8 cellular contexts compared by ENCODE assay signal in genomic region chr20:25248501-25249172, GRCh38. TPM values are rescaled to one million over a fixed set of nuclear protein-coding genes. Genes with fewer than 3 reads are reported as not detected.
DNase-seq lines count a peak whose midpoint lies in the region; ATAC-seq, FAIRE-seq and TF ChIP-seq lines count a peak whose summit lies in the region.

No MANE protein-coding gene starts in this region.

- no peak overlapping the region for H2BK12ac ChIP-seq in H1 (ENCODE audit: low read depth, low read length)

- WGBS in H1 (ENCODE audit: extremely low coverage in 1 of 2, insufficient coverage in 1 of 2, insufficient read length in 1 of 2, insufficient replicate concordance in 2 of 2, low coverage in 1 of 2, low lambda C conversion rate in 2 of 2, missing lambda C conversion rate in 1 of 2), 2 experiments = 4% methylated on average over 36 of the region's 43 CpGs; no CpG with 5 or more reads in 1 of the 2 experiments
- WGBS in lung, 2 donors = 2 to 3% methylated on average over 42 to 43 of the region's 43 CpGs
- WGBS in testis, 2 donors = 1 to 5% methylated on average over 4 to 42 of the region's 43 CpGs

- H3K9me3 ChIP-seq in SJSA1 (replicated peaks) (peaks cover 7% of the 10 kb centered on the region), H1 (ENCODE audit: insufficient read depth in 2 of 2, low read depth in 1 of 2, low read length in 1 of 2) (no peaks in the 10 kb centered on the region), lung (ENCODE audit: control insufficient read depth in 2 of 2, insufficient read depth in 1 of 2, low read length in 1 of 2) (no peaks in the 10 kb centered on the region), testis (no peaks in the 10 kb centered on the region)

- peak in 9 of 14 donors; percentile 9 to 80 (median 60) for DNase-seq in C1 segment of cervical spinal cord (lab: John Stamatoyannopoulos, UW)
- peak in 1 of 2 experiments; percentile 49 for DNase-seq in SJSA1 (ENCODE audit: low read depth in 1 of 2, low spot score in 2 of 2)
- no peak for DNase-seq in H1 (ENCODE audit: low read depth in 1 of 2, low spot score in 2 of 2)
- no peak for DNase-seq in lung (ENCODE audit: low spot score)
- peak; percentile 50 for DNase-seq in testis
- DNase-seq in RCC 7860 (ENCODE audit: low spot score) = no peak

- peak overlapping the region; percentile 85; the same call in 1 of the 2 replicates for H2AFZ ChIP-seq in H1 (ENCODE audit: low read length)

- H2BK15ac ChIP-seq in H1 (ENCODE audit: low read length) = no peak overlapping the region

- no peak overlapping the region for H3K14ac ChIP-seq in H1 (ENCODE audit: insufficient read length)

- peak overlapping the region; percentile 51 for H4K5ac ChIP-seq in H1 (ENCODE audit: insufficient read length, low read depth, low read length)

- peaks cover 17 to 38% of the 10 kb centered on the region in 2 experiments for H3K79me2 ChIP-seq in H1 (ENCODE audit: control insufficient read depth in 1 of 2, insufficient read depth in 2 of 2, low read length in 2 of 2)

- FAIRE-seq in H1 (lab: Jason Lieb, UNC) = no peak
- no peak for FAIRE-seq in RCC 7860 (lab: Jason Lieb, UNC)

- peaks cover 10% of the 10 kb centered on the region; the same call in 1 of the 2 replicates for H3K23me2 ChIP-seq in H1 (ENCODE audit: low read depth, low read length)

- H2BK20ac ChIP-seq in H1 (ENCODE audit: low read length) = no peak overlapping the region

- H2BK120ac ChIP-seq in H1 (replicated peaks; ENCODE audit: low read depth, low read length) = no peak overlapping the region

- H3K36me3 ChIP-seq in SJSA1 (peaks cover 50% of the 10 kb centered on the region), H1 (ENCODE audit: control insufficient read depth in 2 of 4, insufficient read depth in 4 of 4, low read length in 3 of 4) (no peaks in the 10 kb centered on the region), lung (ENCODE audit: control insufficient read depth in 2 of 2, insufficient read depth in 2 of 2, low read length in 2 of 2) (no peaks in the 10 kb centered on the region), testis (ENCODE audit: low read depth, missing control alignments) (no peaks in the 10 kb centered on the region)

- no peak for TF ChIP-seq CTCF in H1 (IDR thresholded peaks at IDR 0.05; ENCODE audit: control extremely low read depth in 1 of 3, insufficient read depth in 1 of 3, low read depth in 1 of 3, low read length in 3 of 3)
- no peak for TF ChIP-seq CTCF in lung (IDR thresholded peaks at IDR 0.05; ENCODE audit: control extremely low read depth, extremely low read depth)
- no peak for TF ChIP-seq CTCF in testis (IDR thresholded peaks at IDR 0.05)

- peak overlapping the region; percentile 70 for H3K27ac ChIP-seq in SJSA1
- H3K27ac ChIP-seq in H1 (ENCODE audit: low read depth, low read length) = peak overlapping the region; percentile 56; the same call in 1 of the 2 replicates
- H3K27ac ChIP-seq in lung (ENCODE audit: low read depth in 1 of 2, low read length in 1 of 2) = peak overlapping the region; percentile 96 to 97
- peak overlapping the region; percentile 77 to 87 for H3K27ac ChIP-seq in testis

- intact Hi-C loops in testis (cut with DNase I; ENCODE audit: low total_unique reads) = no loop called here

- peak; percentile 26 for ATAC-seq in GM19023 (IDR thresholded peaks at IDR 0.05; ENCODE audit: unreplicated experiment)
- peak; percentile 14 for ATAC-seq in HG03175 (IDR thresholded peaks at IDR 0.05; ENCODE audit: unreplicated experiment)
- peak; percentile 29 for ATAC-seq in lung (ENCODE audit: insufficient read depth, low FRiP score)

- peak overlapping the region; percentile 78; the same call in 1 of the 2 replicates for H3K18ac ChIP-seq in H1 (ENCODE audit: extremely low read depth, low read length)

- CTCF ChIA-PET in H1 (lab: Charles Lee; ENCODE audit: partially characterized antibody) = interaction anchor here (1.1 to 4.0 kb wide), 3 partner anchors 12 to 165 kb away, joined by 4 to 17 read pairs (median 5); no protein-coding TSS in a partner anchor

- no peaks in the 10 kb centered on the region; the same call in 1 of the 2 replicates for H3K79me1 ChIP-seq in H1 (ENCODE audit: low read depth, low read length)

- no peak overlapping the region for H3K23ac ChIP-seq in H1 (ENCODE audit: insufficient read length)

- H3K4me2 ChIP-seq in H1 (ENCODE audit: insufficient read depth in 1 of 2, low read depth in 2 of 2, low read length in 2 of 2) = peak overlapping the region; percentile 56 to 88

- H2AK5ac ChIP-seq in H1 (ENCODE audit: low read depth, low read length) = no peak overlapping the region

- POLR2A ChIA-PET in H1 (lab: Charles Lee; ENCODE audit: partially characterized antibody) = interaction anchor here (1.0 to 2.4 kb wide), 4 partner anchors 8 to 159 kb away, joined by 3 to 8 read pairs (median 4); partner anchors contain the start of gene GINS1

- TF ChIP-seq RAD21 in H1 (IDR thresholded peaks at IDR 0.05 in 1 of 2, conservative IDR thresholded peaks at IDR 0.05 in 1 of 2; ENCODE audit: low read depth in 2 of 2, low read length in 2 of 2) = no peak

- no peak for TF ChIP-seq EP300 in H1 (IDR thresholded peaks at IDR 0.05; ENCODE audit: borderline replicate concordance in 1 of 2, low read depth in 2 of 2, low read length in 2 of 2)

- H3K4me1 ChIP-seq in SJSA1 (replicated peaks) = peaks cover 41% of the 10 kb centered on the region
- H3K4me1 ChIP-seq in H1 (replicated peaks in 1 of 4; ENCODE audit: control insufficient read depth in 3 of 4, insufficient read depth in 4 of 4, low read length in 3 of 4) = peaks cover 3 to 7% (median 4%) of the 10 kb centered on the region in 4 experiments; a peak in 6 of 7 replicates
- peaks cover 7 to 15% of the 10 kb centered on the region in 2 donors for H3K4me1 ChIP-seq in lung (ENCODE audit: control insufficient read depth in 2 of 2, insufficient read depth in 2 of 2, low read length in 2 of 2)
- peaks cover 45% of the 10 kb centered on the region for H3K4me1 ChIP-seq in testis

- H3K27me3 ChIP-seq in SJSA1 (replicated peaks) (no peaks in the 10 kb centered on the region), H1 (replicated peaks in 1 of 4; ENCODE audit: control insufficient read depth in 3 of 4, extremely low read depth in 1 of 4, insufficient read depth in 3 of 4, low read length in 3 of 4) (peaks cover 0 to 8% (median 7%) of the 10 kb centered on the region in 4 experiments; a peak in 4 of 7 replicates), lung (ENCODE audit: control insufficient read depth, insufficient read depth) (no peaks in the 10 kb centered on the region), testis (no peaks in the 10 kb centered on the region)

- no peak overlapping the region for H3K4ac ChIP-seq in H1 (replicated peaks; ENCODE audit: insufficient read length, low read depth, low read length)

- H3K4me3 ChIP-seq in SJSA1 (peak overlapping the region; percentile 99), H1 (ENCODE audit: extremely low read depth in 1 of 4, insufficient read depth in 2 of 4, low read depth in 3 of 4, low read length in 4 of 4) (peak overlapping the region; percentile 73 to 83 (median 77)), lung (peak overlapping the region; percentile 95), testis (peak overlapping the region; percentile 89)

- H3K56ac ChIP-seq in H1 (replicated peaks; ENCODE audit: insufficient read length, low read depth, low read length) = no peak overlapping the region

- peak overlapping the region; percentile 88; the same call in 1 of the 2 replicates for H2BK5ac ChIP-seq in H1 (ENCODE audit: low read depth, low read length)

- TF ChIP-seq POLR2A in H1 (IDR thresholded peaks at IDR 0.05; ENCODE audit: control extremely low read depth in 1 of 2, low read depth in 2 of 2, low read length in 2 of 2) (no peak), testis (IDR thresholded peaks at IDR 0.05) (no peak)

- H4K20me1 ChIP-seq in H1 (replicated peaks in 1 of 2; ENCODE audit: control insufficient read depth in 1 of 2, insufficient read depth in 2 of 2, low read length in 2 of 2) = peaks cover 3 to 10% of the 10 kb centered on the region in 2 experiments

- peak overlapping the region; percentile 97 for H4K8ac ChIP-seq in H1 (ENCODE audit: extremely low read depth, insufficient read depth, low read length)

- peak overlapping the region; percentile 55 to 83 (median 69) for H3K9ac ChIP-seq in H1 (replicated peaks in 1 of 4; ENCODE audit: extremely low read depth in 1 of 4, low read depth in 3 of 4, low read length in 3 of 4)

- H4K91ac ChIP-seq in H1 (replicated peaks; ENCODE audit: insufficient read length, low read length) = peak overlapping the region; percentile 34

TF ChIP-seq in H1, 55 proteins besides CTCF, POLR2A, EP300 and RAD21:
- TF ChIP-seq TEAD4 (IDR thresholded peaks at IDR 0.05; ENCODE audit: low read depth, low read length) (no peak), ASH2L (IDR thresholded peaks at IDR 0.05; ENCODE audit: low read length) (peak; percentile 8), KDM4A (IDR thresholded peaks at IDR 0.05; ENCODE audit: low read depth, low read length, severe bottlenecking) (peak; percentile 42)

RNA-seq across cellular contexts. Expression of gene PYGB, which starts 0.8 kb away (rescaled TPM):
- 175 and 192 TPM in 2 replicates for total RNA-seq in SJSA1 (2014; rRNA removed; shearing (Covaris generic))
- 54.9 and 56.0 TPM in 2 replicates for total RNA-seq in H1 (2021; fragmentation: NEBNext Ultra II Directional; extraction: Animal tissue kit (Norgen Biotek cat#: 25700))
- polyA plus RNA-seq in H1 (2011; rRNA removed) (26.6 and 36.0 TPM in 2 replicates), lung (10 to 100 TPM; 33.0 to 61.6 TPM), testis (ENCODE audit: insufficient read depth, low read depth, low replicate concordance) (50.8 TPM)
- 30.5 TPM for polyA plus RNA-seq in H1 (2011; cell fraction: cytosol; rRNA removed)
- polyA plus RNA-seq in H1 (2011; cell fraction: nucleus; rRNA removed) = 104 TPM
- 29.4 to 49.2 TPM (median 45.5 TPM) in 4 replicates for polyA plus RNA-seq in H1 (2012, experiment 1 of 2)
- polyA plus RNA-seq in H1 (2012, experiment 2 of 2) = 47.3 TPM
- 25.1 TPM for polyA plus RNA-seq in H1 (2013, experiment 1 of 2)
- polyA plus RNA-seq in H1 (2013, experiment 2 of 2) = 22.9 TPM
- polyA minus RNA-seq in H1 (2011; rRNA and poly(A)+ RNA removed) = 29.7 and 33.8 TPM in 2 replicates
- polyA minus RNA-seq in H1 (2011; cell fraction: cytosol; rRNA and poly(A)+ RNA removed) = 27.2 TPM
- polyA minus RNA-seq in H1 (2011; cell fraction: nucleus; rRNA and poly(A)+ RNA removed) = 27.2 TPM
- total RNA-seq in lung (10 to 100 TPM; 30.3 to 90.3 TPM), testis (10 to 100 TPM; 91.5 TPM)

RNA-seq across cellular contexts. Expression of gene ENTPD6, which starts 53.1 kb away (rescaled TPM):
- total RNA-seq in SJSA1 (2014; rRNA removed; shearing (Covaris generic)) = 68.0 and 77.0 TPM in 2 replicates
- total RNA-seq in H1 (2021; fragmentation: NEBNext Ultra II Directional; extraction: Animal tissue kit (Norgen Biotek cat#: 25700)) = 43.9 and 47.8 TPM in 2 replicates
- 57.3 and 70.6 TPM in 2 replicates for polyA plus RNA-seq in H1 (2011; rRNA removed)
- polyA plus RNA-seq in H1 (2011; cell fraction: cytosol; rRNA removed) = 61.6 TPM
- 144 TPM for polyA plus RNA-seq in H1 (2011; cell fraction: nucleus; rRNA removed)
- polyA plus RNA-seq in H1 (2012, experiment 1 of 2) = 30.1 to 46.8 TPM (median 43.0 TPM) in 4 replicates
- polyA plus RNA-seq in H1 (2012, experiment 2 of 2) = 40.5 TPM
- polyA plus RNA-seq in H1 (2013, experiment 1 of 2) = 35.9 TPM
- 33.7 TPM for polyA plus RNA-seq in H1 (2013, experiment 2 of 2)
- 34.9 and 35.3 TPM in 2 replicates for polyA minus RNA-seq in H1 (2011; rRNA and poly(A)+ RNA removed)
- polyA minus RNA-seq in H1 (2011; cell fraction: cytosol; rRNA and poly(A)+ RNA removed) = 24.4 TPM
- 32.4 TPM for polyA minus RNA-seq in H1 (2011; cell fraction: nucleus; rRNA and poly(A)+ RNA removed)
- total RNA-seq in lung = 10 to 100 TPM; 33.8 to 78.8 TPM
- polyA plus RNA-seq in lung = 10 to 100 TPM; 52.0 to 52.5 TPM
- 100 to 1,000 TPM; 157 to 204 TPM for total RNA-seq in testis
- 80.7 TPM for polyA plus RNA-seq in testis (ENCODE audit: insufficient read depth, low read depth, low replicate concordance)

Comparison
In these comparisons a context has a peak if more than half of its experiments do, and no peak if none do; other contexts are left out.
1. DNase-seq: peak in C1 segment of cervical spinal cord (9 of 14) and testis (single experiment); none in H1 (0 of 2), lung (single experiment) and RCC 7860 (single experiment).
2. Peak in every context shown above with its lines, with median percentiles within 50 percentile points of each other: ATAC-seq, H3K27ac ChIP-seq and H3K4me3 ChIP-seq.